In the genomic region with DNA sequence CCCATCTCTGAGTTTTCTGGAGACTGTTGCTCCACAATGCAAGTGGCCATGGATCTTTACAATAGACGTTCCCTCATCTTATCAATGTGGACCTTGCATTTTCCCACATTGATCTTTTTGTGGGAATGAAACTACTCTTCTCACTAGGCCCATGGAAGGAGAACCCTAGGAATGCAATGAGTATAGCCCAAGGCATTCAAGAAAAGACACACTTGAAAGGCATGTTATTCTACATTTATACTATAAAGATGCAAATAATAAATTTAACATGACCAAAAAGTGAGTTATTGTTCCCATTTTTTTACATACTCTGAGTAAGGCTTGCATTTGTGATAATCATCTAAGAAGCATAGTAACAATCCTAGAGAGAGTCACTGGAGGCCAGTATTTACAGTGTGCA, we compare ENCODE assay signal across 6 cellular contexts.
"Had no signal": no experiment of that assay in that cellular context is flagged by ENCODE, and none has a peak within 500 bp of the region (broad histone marks: within the 10 kb centered on the region; RNA-seq: fewer than 3 reads in every experiment).

No MANE protein-coding gene starts in this region.

- DNase-seq: H9, HCEC 1CT, KG1 had no signal

- H3K4me3 ChIP-seq: GM23338, K562 had no signal

- ATAC-seq: GM23338, HepG2, K562 had no signal
